In genomic region chr13:30581582-30581981, GRCh38 we compare ENCODE assay signal across 9 cellular contexts. TPM values are rescaled to one million over a fixed set of nuclear protein-coding genes. Genes with fewer than 3 reads are reported as not detected.
DNase-seq lines count a peak whose midpoint lies in the region; ATAC-seq and TF ChIP-seq lines count a peak whose summit lies in the region.
"Had no signal": no experiment of that assay in that cellular context is flagged by ENCODE, and none has a peak within 500 bp of the region (broad histone marks: within the 10 kb centered on the region; RNA-seq: fewer than 3 reads in every experiment).

No MANE protein-coding gene starts in this region.

- POLR2A ChIA-PET in Panc1 (lab: Charles Lee), result no interaction called here

- ATAC-seq in Panc1 (no peak), HG03139 (IDR thresholded peaks at IDR 0.05; ENCODE audit: unreplicated experiment) (no peak)

- TF ChIP-seq POLR2A in esophagus squamous epithelium (IDR thresholded peaks at IDR 0.05), result no peak

- H3K4me3 ChIP-seq in Panc1 (ENCODE audit: low read depth in 2 of 2, low read length in 2 of 2) (no peak overlapping the region), fibroblast of the aortic adventitia (ENCODE audit: low read depth, low read length) (no peak overlapping the region), esophagus squamous epithelium (no peak overlapping the region)

- H3K27ac ChIP-seq in Panc1 (ENCODE audit: low read length) (no peak overlapping the region), esophagus squamous epithelium (no peak overlapping the region)

- H3K36me3 ChIP-seq in Panc1 (ENCODE audit: control insufficient read depth, insufficient read depth, low read length), result no peaks in the 10 kb centered on the region
- H3K36me3 ChIP-seq in esophagus squamous epithelium, result no peaks in the 10 kb centered on the region

- H3K4me1 ChIP-seq in Panc1 (ENCODE audit: control insufficient read depth, insufficient read depth, low read length) (no peaks in the 10 kb centered on the region), esophagus squamous epithelium (peaks cover 0 to 22% (median 0%) of the 10 kb centered on the region in 3 donors)

- H3K9me3 ChIP-seq in Panc1 (ENCODE audit: control insufficient read depth, insufficient read depth, low read depth, low read length), result no peaks in the 10 kb centered on the region
- no peaks in the 10 kb centered on the region for H3K9me3 ChIP-seq in esophagus squamous epithelium

- DNase-seq in AG09319 (ENCODE audit: extremely low read depth, low read depth) (no peak), Panc1 (ENCODE audit: low read depth, low spot score) (no peak), fibroblast of the aortic adventitia (ENCODE audit: low read depth) (peak; percentile 45), NCI-H226 (no peak), DMS153 (lab: John Stamatoyannopoulos, UW) (no peak), esophagus squamous epithelium (lab: John Stamatoyannopoulos, UW) (no peak)
- DNase-seq: occipital lobe had no signal

- TF ChIP-seq CTCF in AG09319 (IDR thresholded peaks at IDR 0.05; ENCODE audit: low read depth, low read length), result peak; percentile 22
- peak; percentile 49 for TF ChIP-seq CTCF in GM12872 (IDR thresholded peaks at IDR 0.05; ENCODE audit: insufficient read depth, low read depth, low read length)
- peak; percentile 43 for TF ChIP-seq CTCF in Panc1 (IDR thresholded peaks at IDR 0.05)
- peak; percentile 40 for TF ChIP-seq CTCF in fibroblast of the aortic adventitia (IDR thresholded peaks at IDR 0.05; ENCODE audit: insufficient read depth, low read length)
- TF ChIP-seq CTCF in esophagus squamous epithelium (IDR thresholded peaks at IDR 0.05), result peak in 3 of 6 experiments; percentile 16 to 41 (median 17)

- 5 to 9% methylated on average over 1 of the region's 1 CpG for WGBS in esophagus squamous epithelium, 2 donors

- intact Hi-C loops in Panc1 (cut with micrococcal nuclease; ENCODE audit: unreplicated experiment), result no loop called here
- intact Hi-C loops in esophagus squamous epithelium (cut with DNase I), result no loop called here

- CTCF ChIA-PET in Panc1 (lab: Charles Lee), result no interaction called here

- H3K27me3 ChIP-seq in Panc1 (ENCODE audit: control insufficient read depth, insufficient read depth, low read length) (no peaks in the 10 kb centered on the region), esophagus squamous epithelium (no peaks in the 10 kb centered on the region)

- in situ Hi-C loops in Panc1 (cut with HindIII; ENCODE audit: low pct_unique_long_range_greater_than_20kb, low sequenced_read_pairs), result no loop called here

- BruUV-seq in Panc1 (replicated peaks; lab: Mats Ljungman, UMichigan), result no TSS peak

RNA-seq across cellular contexts. Expression of gene USPL1, which starts 36.1 kb away (rescaled TPM):
- 19.5 TPM for total RNA-seq in Panc1 (2021; ENCODE audit: unreplicated experiment)
- 10.7 TPM for polyA plus RNA-seq in Panc1 (2012; ENCODE audit: insufficient read length)
- total RNA-seq in fibroblast of the aortic adventitia (ENCODE audit: low replicate concordance), result 17.0 and 20.3 TPM in 2 replicates
- total RNA-seq in esophagus squamous epithelium, result 10 to 100 TPM in 2 of 4 donors, 1 to 10 TPM in 2; 8.4 to 19.1 (median 10.6) TPM
